In the genomic region with DNA sequence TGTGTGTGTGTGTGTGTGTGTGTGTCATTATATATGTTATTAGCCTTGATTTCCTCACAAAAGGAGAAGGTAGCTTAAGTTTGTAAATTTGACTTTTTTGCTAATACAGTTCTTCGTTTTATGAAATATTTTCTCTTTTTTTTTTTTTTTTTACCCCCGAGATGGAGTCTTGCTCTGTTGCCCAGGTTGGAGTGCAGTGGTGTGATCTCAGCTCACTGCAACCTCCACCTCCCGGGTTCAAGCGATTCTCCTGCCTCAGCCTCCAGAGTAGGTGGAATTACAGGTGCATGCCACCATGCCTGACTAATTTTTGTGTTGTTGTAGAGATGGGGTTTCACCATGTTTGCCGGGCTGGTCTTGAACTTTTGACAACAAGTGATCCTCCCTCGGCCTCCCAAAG, we compare ENCODE assay signal across 1 cellular context.
TF ChIP-seq lines count a peak whose summit lies in the region.

No MANE protein-coding gene starts in this region.

TF ChIP-seq in HEK293, 187 proteins besides CTCF, POLR2A, EP300 and RAD21:
- TF ChIP-seq ZNF121 (tag by site-specific recombination; IDR thresholded peaks at IDR 0.05): peak; percentile 65; the same call in 1 of the 2 replicates
